In genomic region chr18:27546991-27547390, GRCh38 we compare ENCODE assay signal across 13 cellular contexts.
DNase-seq lines count a peak whose midpoint lies in the region; ATAC-seq and TF ChIP-seq lines count a peak whose summit lies in the region.
"Had no signal": no experiment of that assay in that cellular context is flagged by ENCODE, and none has a peak within 500 bp of the region (broad histone marks: within the 10 kb centered on the region; RNA-seq: fewer than 3 reads in every experiment).

No MANE protein-coding gene starts in this region.

- no peaks in the 10 kb centered on the region for H3K27me3 ChIP-seq in mammary epithelial cell (ENCODE audit: insufficient read depth, low read length)

- no peak overlapping the region for H3K4me2 ChIP-seq in mammary epithelial cell (ENCODE audit: insufficient read depth, low read depth, low read length)
- H3K4me2 ChIP-seq: SK-N-SH had no signal

- no peaks in the 10 kb centered on the region for H3K9me3 ChIP-seq in mammary epithelial cell (replicated peaks; ENCODE audit: insufficient read depth, low read length)
- H3K9me3 ChIP-seq: SK-N-SH had no signal

- dilution Hi-C loops in mammary epithelial cell (cut with HindIII; ENCODE audit: low sequenced_read_pairs): no loop called here

- no peaks in the 10 kb centered on the region for H3K36me3 ChIP-seq in mammary epithelial cell (ENCODE audit: insufficient read depth, low read length)

- intact Hi-C loops in mammary epithelial cell (cut with micrococcal nuclease) (no loop called here), lower leg skin (cut with DNase I; ENCODE audit: low total_unique reads) (no loop called here)

- no peak overlapping the region for H2AFZ ChIP-seq in mammary epithelial cell (ENCODE audit: low read depth, low read length)

- TF ChIP-seq CTCF in mammary epithelial cell (conservative IDR thresholded peaks at IDR 0.05 in 1 of 2, IDR thresholded peaks at IDR 0.05 in 1 of 2; ENCODE audit: extremely low read depth in 1 of 2, insufficient read depth in 1 of 2, low read depth in 1 of 2, low read length in 2 of 2) (no peak), lower leg skin (IDR thresholded peaks at IDR 0.05) (no peak)

- no TSS peak for BruUV-seq in mammary epithelial cell (replicated peaks; lab: Mats Ljungman, UMichigan)

- TF ChIP-seq POLR2A in lower leg skin (IDR thresholded peaks at IDR 0.05): no peak

- H3K9ac ChIP-seq in mammary epithelial cell (ENCODE audit: insufficient read depth, low read length): no peak overlapping the region
- H3K9ac ChIP-seq: SK-N-SH had no signal

- H3K4me3 ChIP-seq in mammary epithelial cell (replicated peaks in 1 of 3; ENCODE audit: insufficient read depth in 1 of 3, low read depth in 2 of 3, low read length in 3 of 3): no peak overlapping the region
- H3K4me3 ChIP-seq in lower leg skin (ENCODE audit: low read depth, poor library complexity, severe bottlenecking): no peak overlapping the region

- H4K20me1 ChIP-seq in mammary epithelial cell (ENCODE audit: insufficient read depth, low read length): no peaks in the 10 kb centered on the region

- 63% methylated on average over 3 of the region's 3 CpGs for WGBS in mammary epithelial cell (ENCODE audit: low coverage, missing lambda C conversion rate)
- WGBS in lower leg skin, 2 donors: 54 to 62% methylated on average over 3 of the region's 3 CpGs

- H3K27ac ChIP-seq in mammary epithelial cell (ENCODE audit: insufficient read depth, low read depth, low read length): no peak overlapping the region

- DNase-seq in DMS153 (lab: John Stamatoyannopoulos, UW) (peak; percentile 83), DMS79 treated with DMSO at 0.1 percent for 48 hours (lab: John Stamatoyannopoulos, UW) (peak; percentile 13), NCI-H345 (lab: John Stamatoyannopoulos, UW) (peak; percentile 47), mammary epithelial cell (peak; percentile 28), lower leg skin (ENCODE audit: low spot score in 2 of 2) (no peak), C1 segment of cervical spinal cord (lab: John Stamatoyannopoulos, UW) (no peak)
- DNase-seq: MM.1S, NCI-H2029 treated with DMSO at 0.1 percent for 48 hours, NCI-H524 treated with DMSO at 0.1 percent for 48 hours, Right ventricle myocardium superior, SK-N-SH had no signal

- CTCF ChIA-PET in mammary epithelial cell (lab: Charles Lee; ENCODE audit: low non-redundant PET): interaction anchor here (0.7 kb wide), 1 partner anchor 431 kb away, joined by 8 read pairs; no protein-coding TSS in a partner anchor

- no peaks in the 10 kb centered on the region for H3K4me1 ChIP-seq in mammary epithelial cell (ENCODE audit: insufficient read depth, low read length)

- ATAC-seq in HG02970 (IDR thresholded peaks at IDR 0.05; ENCODE audit: low FRiP score, unreplicated experiment): no peak
- ATAC-seq: Panc1 had no signal

- no peaks in the 10 kb centered on the region for H3K79me2 ChIP-seq in mammary epithelial cell (ENCODE audit: insufficient read depth, low read length)

- in situ Hi-C loops in mammary epithelial cell (cut with MboI; ENCODE audit: low sequenced_read_pairs in 2 of 2): no loop called here

Comparison
In these comparisons a context has a peak if more than half of its experiments do, and no peak if none do; other contexts are left out.
1. DNase-seq: peak in DMS153 (single experiment), DMS79 treated with DMSO at 0.1 percent for 48 hours (single experiment), NCI-H345 (single experiment) and mammary epithelial cell (single experiment); none in lower leg skin (0 of 2) and C1 segment of cervical spinal cord (0 of 14).